ENCODE assay signal across 22 cellular contexts in the genomic region with DNA sequence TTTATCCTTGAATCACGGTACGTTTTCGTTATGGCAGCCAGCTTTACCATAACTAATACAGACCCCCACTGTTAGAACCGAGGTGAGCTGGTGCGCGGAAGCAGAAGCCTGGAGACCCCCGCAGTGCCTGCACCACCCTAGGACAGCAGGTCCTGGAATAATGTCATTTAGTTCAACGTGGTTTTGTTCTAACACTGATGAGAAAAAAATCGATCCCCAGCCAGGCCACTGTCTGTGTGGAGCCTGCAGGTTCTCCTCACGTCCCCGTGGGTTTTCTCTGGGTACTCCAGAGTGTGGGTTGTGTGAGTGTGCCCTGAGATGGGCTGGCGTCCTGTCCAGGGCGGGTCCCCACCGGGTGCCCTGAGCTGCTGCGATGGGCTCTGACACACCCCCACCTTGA.
"Had no signal": no experiment of that assay in that cellular context is flagged by ENCODE, and none has a peak within 500 bp of the region (broad histone marks: within the 10 kb centered on the region; RNA-seq: fewer than 3 reads in every experiment).

No MANE protein-coding gene starts in this region.

- H3K27ac ChIP-seq: dorsolateral prefrontal cortex, ovary, tibial artery, upper lobe of right lung, vagina had no signal

- H3K9me3 Mint-ChIP-seq: naive thymus-derived CD8-positive, alpha-beta T cell had no signal

- H3K9me3 ChIP-seq: heart left ventricle, ovary, tibial artery, upper lobe of right lung, vagina had no signal

- H3K27me3 ChIP-seq: dorsolateral prefrontal cortex, heart left ventricle, ovary, upper lobe of right lung, vagina had no signal

- H3K4me3 Mint-ChIP-seq: naive thymus-derived CD8-positive, alpha-beta T cell; neural crest cell had no signal

- ATAC-seq: esophagus mucosa; heart left ventricle; left ventricle myocardium superior; mucosa of descending colon; naive thymus-derived CD8-positive, alpha-beta T cell; right cardiac atrium; upper lobe of right lung had no signal

- H3K4me1 ChIP-seq: tibial artery had no signal

- H3K27me3 Mint-ChIP-seq: naive thymus-derived CD8-positive, alpha-beta T cell had no signal

- H3K36me3 ChIP-seq: heart left ventricle, ovary, tibial artery, upper lobe of right lung, vagina had no signal

- H3K4me3 ChIP-seq: dorsolateral prefrontal cortex, heart left ventricle, mucosa of descending colon, ovary, tibial artery, upper lobe of right lung, vagina had no signal

- FAIRE-seq: endometrium, frontal cortex, islet of Langerhans, small intestine had no signal

- H3K36me3 Mint-ChIP-seq: naive thymus-derived CD8-positive, alpha-beta T cell had no signal

- DNase-seq: cortex of kidney; dorsolateral prefrontal cortex; effector memory CD4-positive, alpha-beta T cell; hippocampal formation; left ventricle myocardium superior; mammary epithelial cell; mucosa of descending colon; naive thymus-derived CD8-positive, alpha-beta T cell; ovary; right cardiac atrium; small intestine; stimulated activated CD4-positive, alpha-beta T cell treated with anti-CD3 and anti-CD28 coated beads, Interleukin-12 subunit alpha, Interleukin-12 subunit beta, amount 100 ng/mL, for 4 hours; stimulated activated naive CD4-positive, alpha-beta T cell treated with Interleukin-2 at 50 U/mL for 16 hours; tibial artery; upper lobe of right lung had no signal
